In genomic region chr10:22597142-22597541, GRCh38 we compare ENCODE assay signal across 8 cellular contexts.
A peak's percentile ranks its signal among the peaks of the same experiment; 100 is the strongest.
DNase-seq lines count a peak whose midpoint lies in the region; ATAC-seq, FAIRE-seq and TF ChIP-seq lines count a peak whose summit lies in the region.

No MANE protein-coding gene starts in this region.

- TF ChIP-seq EP300 in sigmoid colon (IDR thresholded peaks at IDR 0.05), result no peak

- no peak overlapping the region for H2BK120ac ChIP-seq in mesendoderm (ENCODE audit: low read depth, low read length)

- no peak overlapping the region for H2AK5ac ChIP-seq in mesendoderm (ENCODE audit: low read length)

- H3K9me3 ChIP-seq in sigmoid colon, result no peaks in the 10 kb centered on the region

- no peak overlapping the region for H2BK5ac ChIP-seq in mesendoderm (ENCODE audit: low read length)

- no peak overlapping the region for H3K4me3 ChIP-seq in mesendoderm (ENCODE audit: low read length)
- H3K4me3 ChIP-seq in sigmoid colon, result no peak overlapping the region

- H3K9ac ChIP-seq in mesendoderm (ENCODE audit: low read length), result no peak overlapping the region

- H3K79me2 ChIP-seq in mesendoderm (ENCODE audit: control insufficient read depth, insufficient read depth, low read length), result no peaks in the 10 kb centered on the region

- no peak overlapping the region for H3K18ac ChIP-seq in mesendoderm (ENCODE audit: low read length)

- no CpG with 5 or more reads among the region's 5 CpGs for WGBS in mesendoderm (ENCODE audit: extremely low coverage, insufficient coverage, low lambda C conversion rate)
- WGBS in sigmoid colon, 2 donors, result 68 to 80% methylated on average over 5 of the region's 5 CpGs

- H3K36me3 ChIP-seq in mesendoderm (ENCODE audit: control insufficient read depth, insufficient read depth, low read length), result no peaks in the 10 kb centered on the region
- H3K36me3 ChIP-seq in sigmoid colon, result no peaks in the 10 kb centered on the region

- ATAC-seq in GM18502 (IDR thresholded peaks at IDR 0.05; ENCODE audit: poor library complexity, unreplicated experiment) (peak; percentile 68), GM21717 (IDR thresholded peaks at IDR 0.05; ENCODE audit: unreplicated experiment) (peak; percentile 43)

- H2BK15ac ChIP-seq in mesendoderm (replicated peaks; ENCODE audit: low read depth), result no peak overlapping the region

- H3K4ac ChIP-seq in mesendoderm (ENCODE audit: low read depth, low read length), result no peak overlapping the region

- no peak overlapping the region for H4K8ac ChIP-seq in mesendoderm (ENCODE audit: low read depth, low read length)

- peak overlapping the region; percentile 34 for H3K56ac ChIP-seq in mesendoderm (ENCODE audit: low read length)

- H4K5ac ChIP-seq in mesendoderm (ENCODE audit: low read length), result no peak overlapping the region

- H3K27me3 ChIP-seq in mesendoderm (ENCODE audit: insufficient read depth, low read length, poor library complexity) (no peaks in the 10 kb centered on the region), sigmoid colon (no peaks in the 10 kb centered on the region)

- H3K4me1 ChIP-seq in mesendoderm (ENCODE audit: control insufficient read depth, low read depth, low read length) (peaks cover 3% of the 10 kb centered on the region), sigmoid colon (peaks cover 0 to 7% (median 3%) of the 10 kb centered on the region in 4 donors)

- no peak for TF ChIP-seq CTCF in sigmoid colon (IDR thresholded peaks at IDR 0.05)
- TF ChIP-seq CTCF in D721Med (IDR thresholded peaks at IDR 0.05; ENCODE audit: insufficient read depth, missing control alignments), result no peak

- DNase-seq in mesendoderm (peak; percentile 76), kidney glomerular epithelial cell (lab: John Stamatoyannopoulos, UW) (no peak), NCI-H2227 treated with DMSO at 0.1 percent for 48 hours (lab: John Stamatoyannopoulos, UW) (no peak), sigmoid colon (no peak), D721Med (ENCODE audit: insufficient read length, low spot score) (no peak)

- H3K27ac ChIP-seq in mesendoderm (ENCODE audit: low read depth, low read length) (no peak overlapping the region), sigmoid colon (no peak overlapping the region)

- no peak for TF ChIP-seq POLR2A in sigmoid colon (IDR thresholded peaks at IDR 0.05)

- H3K79me1 ChIP-seq in mesendoderm (ENCODE audit: low read length), result no peaks in the 10 kb centered on the region

- H3K23ac ChIP-seq in mesendoderm (ENCODE audit: low read length), result no peak overlapping the region

- FAIRE-seq in D721Med (lab: Jason Lieb, UNC), result no peak

- no peak overlapping the region for H3K4me2 ChIP-seq in mesendoderm (ENCODE audit: low read length)

- intact Hi-C loops in sigmoid colon (cut with DNase I), result no loop called here

TF ChIP-seq in PFSK-1, 5 proteins besides CTCF, POLR2A, EP300 and RAD21:
- TF ChIP-seq SIN3A (IDR thresholded peaks at IDR 0.05; ENCODE audit: borderline replicate concordance, insufficient read depth, low read length), result peak; percentile 20; the same call in 1 of the 2 replicates
- TF ChIP-seq FOXP2 (optimal IDR thresholded peaks at IDR 0.05; ENCODE audit: borderline replicate concordance, extremely low read depth, extremely low read length, insufficient read depth), result peak; percentile 79
- TF ChIP-seq TAF1 (IDR thresholded peaks at IDR 0.05; ENCODE audit: borderline replicate concordance, insufficient read depth, low read length), result no peak
